1 cellular context compared by ENCODE assay signal in the genomic region with DNA sequence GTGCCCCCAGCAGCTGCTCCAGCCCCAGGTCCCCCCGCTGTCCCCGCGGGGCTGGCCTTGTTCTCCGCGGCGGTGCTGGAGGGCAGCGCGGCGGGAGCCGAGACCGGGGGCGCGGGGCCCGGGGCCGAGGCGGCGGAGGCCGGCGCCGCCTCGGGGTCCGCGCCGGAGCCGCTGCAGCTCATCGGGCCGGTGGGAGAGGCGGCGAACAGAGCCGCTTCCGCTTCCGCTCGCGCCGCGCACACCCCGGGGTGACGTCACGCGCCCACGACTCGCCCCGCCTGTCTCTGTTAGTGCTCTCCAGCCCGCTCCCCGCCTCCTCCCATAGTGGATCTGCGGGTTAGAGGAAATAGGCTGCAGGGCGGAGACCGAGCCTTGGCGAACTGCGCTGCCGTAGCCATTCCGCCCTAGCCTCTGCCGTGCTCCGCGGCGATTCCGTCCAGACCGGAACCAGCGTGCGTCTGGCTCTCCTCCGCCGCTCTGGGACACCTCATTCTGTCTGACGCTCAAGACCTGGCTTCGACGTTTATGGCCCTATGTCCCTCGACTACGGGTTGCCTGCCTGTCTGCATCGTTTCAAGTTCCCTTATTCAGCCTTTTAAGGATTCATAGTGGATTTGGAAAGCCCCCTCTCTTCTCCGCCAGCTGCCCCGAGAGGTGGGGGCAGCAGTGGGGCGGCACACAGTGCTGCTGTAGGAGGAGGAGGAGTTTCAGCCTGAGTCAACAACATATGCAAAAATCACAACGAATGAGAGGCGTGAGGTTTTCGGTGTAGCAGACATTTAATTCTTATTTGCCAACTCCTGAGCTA.
TF ChIP-seq lines count a peak whose summit lies in the region.

A gene (minus strand): TSS at position 209 of the 808 bp plus-strand sequence. CDS start 27 bp downstream, at position 182.

TF ChIP-seq in WTC11, 78 proteins besides CTCF, POLR2A, EP300 and RAD21 (continued from another document and continues in another):
- TF ChIP-seq, protein P1, sequence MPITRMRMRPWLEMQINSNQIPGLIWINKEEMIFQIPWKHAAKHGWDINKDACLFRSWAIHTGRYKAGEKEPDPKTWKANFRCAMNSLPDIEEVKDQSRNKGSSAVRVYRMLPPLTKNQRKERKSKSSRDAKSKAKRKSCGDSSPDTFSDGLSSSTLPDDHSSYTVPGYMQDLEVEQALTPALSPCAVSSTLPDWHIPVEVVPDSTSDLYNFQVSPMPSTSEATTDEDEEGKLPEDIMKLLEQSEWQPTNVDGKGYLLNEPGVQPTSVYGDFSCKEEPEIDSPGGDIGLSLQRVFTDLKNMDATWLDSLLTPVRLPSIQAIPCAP (CRISPR knock-in tag; IDR thresholded peaks at IDR 0.05) = no peak; the same call in 1 of the 2 replicates
- TF ChIP-seq TEAD4 (CRISPR knock-in tag; IDR thresholded peaks at IDR 0.05) (no peak), FOXP1 (CRISPR knock-in tag; IDR thresholded peaks at IDR 0.05; ENCODE audit: borderline replicate concordance) (0 out of 2 replicates have a peak, but pooled peaks have one; percentile 22), SP1 (CRISPR knock-in tag; conservative IDR thresholded peaks at IDR 0.05) (peak; percentile 87), SOX15 (CRISPR knock-in tag; IDR thresholded peaks at IDR 0.05) (no peak), MXD4 (CRISPR knock-in tag; IDR thresholded peaks at IDR 0.05; ENCODE audit: borderline replicate concordance) (no peak), SMAD4 (CRISPR knock-in tag; IDR thresholded peaks at IDR 0.05) (no peak), HMGA2 (CRISPR knock-in tag; IDR thresholded peaks at IDR 0.05) (no peak), ZNF317 (CRISPR knock-in tag; IDR thresholded peaks at IDR 0.05; ENCODE audit: borderline replicate concordance, low read depth) (no peak), GABPB1 (CRISPR knock-in tag; IDR thresholded peaks at IDR 0.05) (peak; percentile 60), OVOL2 (CRISPR knock-in tag; IDR thresholded peaks at IDR 0.05; ENCODE audit: borderline replicate concordance) (no peak), ZNF416 (CRISPR knock-in tag; IDR thresholded peaks at IDR 0.05) (no peak; the same call in 1 of the 2 replicates), SMAD3 (CRISPR knock-in tag; IDR thresholded peaks at IDR 0.05; ENCODE audit: borderline replicate concordance) (no peak; the same call in 1 of the 2 replicates), EMX1 (CRISPR knock-in tag; IDR thresholded peaks at IDR 0.05) (peak; percentile 63; the same call in 1 of the 2 replicates), NR2C2 (CRISPR knock-in tag; IDR thresholded peaks at IDR 0.05) (no peak), NFYB (CRISPR knock-in tag; conservative IDR thresholded peaks at IDR 0.05; ENCODE audit: low read depth) (no peak), ZNF671 (CRISPR knock-in tag; IDR thresholded peaks at IDR 0.05) (peak; percentile 17; the same call in 1 of the 2 replicates), CBFB (CRISPR knock-in tag; IDR thresholded peaks at IDR 0.05; ENCODE audit: low read depth) (peak; percentile 79), ZNF219 (CRISPR knock-in tag; IDR thresholded peaks at IDR 0.05; ENCODE audit: borderline replicate concordance) (no peak), TEAD1 (CRISPR knock-in tag; IDR thresholded peaks at IDR 0.05) (peak; percentile 71; the same call in 1 of the 2 replicates), GTF2I (CRISPR knock-in tag; conservative IDR thresholded peaks at IDR 0.05) (no peak), PRRX2 (CRISPR knock-in tag; IDR thresholded peaks at IDR 0.05) (no peak; the same call in 1 of the 2 replicates), ESRRA (CRISPR knock-in tag; IDR thresholded peaks at IDR 0.05; ENCODE audit: borderline replicate concordance) (no peak), ZNF263 (CRISPR knock-in tag; IDR thresholded peaks at IDR 0.05; ENCODE audit: low read depth) (no peak), GRHL2 (CRISPR knock-in tag; IDR thresholded peaks at IDR 0.05; ENCODE audit: insufficient replicate concordance, severe bottlenecking) (no peak), ETV6 (CRISPR knock-in tag; IDR thresholded peaks at IDR 0.05) (peak; percentile 80; the same call in 1 of the 2 replicates), ZNF232 (CRISPR knock-in tag; IDR thresholded peaks at IDR 0.05) (no peak)
- TF ChIP-seq, protein P2, sequence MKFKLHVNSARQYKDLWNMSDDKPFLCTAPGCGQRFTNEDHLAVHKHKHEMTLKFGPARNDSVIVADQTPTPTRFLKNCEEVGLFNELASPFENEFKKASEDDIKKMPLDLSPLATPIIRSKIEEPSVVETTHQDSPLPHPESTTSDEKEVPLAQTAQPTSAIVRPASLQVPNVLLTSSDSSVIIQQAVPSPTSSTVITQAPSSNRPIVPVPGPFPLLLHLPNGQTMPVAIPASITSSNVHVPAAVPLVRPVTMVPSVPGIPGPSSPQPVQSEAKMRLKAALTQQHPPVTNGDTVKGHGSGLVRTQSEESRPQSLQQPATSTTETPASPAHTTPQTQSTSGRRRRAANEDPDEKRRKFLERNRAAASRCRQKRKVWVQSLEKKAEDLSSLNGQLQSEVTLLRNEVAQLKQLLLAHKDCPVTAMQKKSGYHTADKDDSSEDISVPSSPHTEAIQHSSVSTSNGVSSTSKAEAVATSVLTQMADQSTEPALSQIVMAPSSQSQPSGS (CRISPR knock-in tag; IDR thresholded peaks at IDR 0.05; ENCODE audit: borderline replicate concordance, low read depth) = no peak
- TF ChIP-seq, protein P3, sequence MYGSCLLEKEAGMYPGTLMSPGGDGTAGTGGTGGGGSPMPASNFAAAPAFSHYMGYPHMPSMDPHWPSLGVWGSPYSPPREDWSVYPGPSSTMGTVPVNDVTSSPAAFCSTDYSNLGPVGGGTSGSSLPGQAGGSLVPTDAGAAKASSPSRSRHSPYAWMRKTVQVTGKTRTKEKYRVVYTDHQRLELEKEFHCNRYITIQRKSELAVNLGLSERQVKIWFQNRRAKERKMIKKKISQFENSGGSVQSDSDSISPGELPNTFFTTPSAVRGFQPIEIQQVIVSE (CRISPR knock-in tag; IDR thresholded peaks at IDR 0.05; ENCODE audit: borderline replicate concordance) = no peak; the same call in 1 of the 2 replicates
- TF ChIP-seq, protein P4, sequence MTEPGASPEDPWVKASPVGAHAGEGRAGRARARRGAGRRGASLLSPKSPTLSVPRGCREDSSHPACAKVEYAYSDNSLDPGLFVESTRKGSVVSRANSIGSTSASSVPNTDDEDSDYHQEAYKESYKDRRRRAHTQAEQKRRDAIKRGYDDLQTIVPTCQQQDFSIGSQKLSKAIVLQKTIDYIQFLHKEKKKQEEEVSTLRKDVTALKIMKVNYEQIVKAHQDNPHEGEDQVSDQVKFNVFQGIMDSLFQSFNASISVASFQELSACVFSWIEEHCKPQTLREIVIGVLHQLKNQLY (CRISPR knock-in tag; IDR thresholded peaks at IDR 0.05) = no peak
- TF ChIP-seq, protein P5, sequence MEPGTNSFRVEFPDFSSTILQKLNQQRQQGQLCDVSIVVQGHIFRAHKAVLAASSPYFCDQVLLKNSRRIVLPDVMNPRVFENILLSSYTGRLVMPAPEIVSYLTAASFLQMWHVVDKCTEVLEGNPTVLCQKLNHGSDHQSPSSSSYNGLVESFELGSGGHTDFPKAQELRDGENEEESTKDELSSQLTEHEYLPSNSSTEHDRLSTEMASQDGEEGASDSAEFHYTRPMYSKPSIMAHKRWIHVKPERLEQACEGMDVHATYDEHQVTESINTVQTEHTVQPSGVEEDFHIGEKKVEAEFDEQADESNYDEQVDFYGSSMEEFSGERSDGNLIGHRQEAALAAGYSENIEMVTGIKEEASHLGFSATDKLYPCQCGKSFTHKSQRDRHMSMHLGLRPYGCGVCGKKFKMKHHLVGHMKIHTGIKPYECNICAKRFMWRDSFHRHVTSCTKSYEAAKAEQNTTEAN (CRISPR knock-in tag; IDR thresholded peaks at IDR 0.05) = peak; percentile 80; the same call in 1 of the 2 replicates
- TF ChIP-seq, protein P6, sequence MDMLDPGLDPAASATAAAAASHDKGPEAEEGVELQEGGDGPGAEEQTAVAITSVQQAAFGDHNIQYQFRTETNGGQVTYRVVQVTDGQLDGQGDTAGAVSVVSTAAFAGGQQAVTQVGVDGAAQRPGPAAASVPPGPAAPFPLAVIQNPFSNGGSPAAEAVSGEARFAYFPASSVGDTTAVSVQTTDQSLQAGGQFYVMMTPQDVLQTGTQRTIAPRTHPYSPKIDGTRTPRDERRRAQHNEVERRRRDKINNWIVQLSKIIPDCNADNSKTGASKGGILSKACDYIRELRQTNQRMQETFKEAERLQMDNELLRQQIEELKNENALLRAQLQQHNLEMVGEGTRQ (CRISPR knock-in tag; IDR thresholded peaks at IDR 0.05) = peak; percentile 57
- TF ChIP-seq, protein P7, sequence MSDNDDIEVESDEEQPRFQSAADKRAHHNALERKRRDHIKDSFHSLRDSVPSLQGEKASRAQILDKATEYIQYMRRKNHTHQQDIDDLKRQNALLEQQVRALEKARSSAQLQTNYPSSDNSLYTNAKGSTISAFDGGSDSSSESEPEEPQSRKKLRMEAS (CRISPR knock-in tag; IDR thresholded peaks at IDR 0.05) = peak; percentile 72
- TF ChIP-seq, protein P8, sequence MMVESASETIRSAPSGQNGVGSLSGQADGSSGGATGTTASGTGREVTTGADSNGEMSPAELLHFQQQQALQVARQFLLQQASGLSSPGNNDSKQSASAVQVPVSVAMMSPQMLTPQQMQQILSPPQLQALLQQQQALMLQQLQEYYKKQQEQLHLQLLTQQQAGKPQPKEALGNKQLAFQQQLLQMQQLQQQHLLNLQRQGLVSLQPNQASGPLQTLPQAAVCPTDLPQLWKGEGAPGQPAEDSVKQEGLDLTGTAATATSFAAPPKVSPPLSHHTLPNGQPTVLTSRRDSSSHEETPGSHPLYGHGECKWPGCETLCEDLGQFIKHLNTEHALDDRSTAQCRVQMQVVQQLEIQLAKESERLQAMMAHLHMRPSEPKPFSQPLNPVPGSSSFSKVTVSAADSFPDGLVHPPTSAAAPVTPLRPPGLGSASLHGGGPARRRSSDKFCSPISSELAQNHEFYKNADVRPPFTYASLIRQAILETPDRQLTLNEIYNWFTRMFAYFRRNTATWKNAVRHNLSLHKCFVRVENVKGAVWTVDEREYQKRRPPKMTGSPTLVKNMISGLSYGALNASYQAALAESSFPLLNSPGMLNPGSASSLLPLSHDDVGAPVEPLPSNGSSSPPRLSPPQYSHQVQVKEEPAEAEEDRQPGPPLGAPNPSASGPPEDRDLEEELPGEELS (CRISPR knock-in tag; IDR thresholded peaks at IDR 0.05) = peak; percentile 91
- TF ChIP-seq, protein P9, sequence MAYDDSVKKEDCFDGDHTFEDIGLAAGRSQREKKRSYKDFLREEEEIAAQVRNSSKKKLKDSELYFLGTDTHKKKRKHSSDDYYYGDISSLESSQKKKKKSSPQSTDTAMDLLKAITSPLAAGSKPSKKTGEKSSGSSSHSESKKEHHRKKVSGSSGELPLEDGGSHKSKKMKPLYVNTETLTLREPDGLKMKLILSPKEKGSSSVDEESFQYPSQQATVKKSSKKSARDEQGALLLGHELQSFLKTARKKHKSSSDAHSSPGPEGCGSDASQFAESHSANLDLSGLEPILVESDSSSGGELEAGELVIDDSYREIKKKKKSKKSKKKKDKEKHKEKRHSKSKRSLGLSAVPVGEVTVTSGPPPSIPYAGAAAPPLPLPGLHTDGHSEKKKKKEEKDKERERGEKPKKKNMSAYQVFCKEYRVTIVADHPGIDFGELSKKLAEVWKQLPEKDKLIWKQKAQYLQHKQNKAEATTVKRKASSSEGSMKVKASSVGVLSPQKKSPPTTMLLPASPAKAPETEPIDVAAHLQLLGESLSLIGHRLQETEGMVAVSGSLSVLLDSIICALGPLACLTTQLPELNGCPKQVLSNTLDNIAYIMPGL (CRISPR knock-in tag; IDR thresholded peaks at IDR 0.05) = peak; percentile 78; the same call in 1 of the 2 replicates
- TF ChIP-seq, protein P10, sequence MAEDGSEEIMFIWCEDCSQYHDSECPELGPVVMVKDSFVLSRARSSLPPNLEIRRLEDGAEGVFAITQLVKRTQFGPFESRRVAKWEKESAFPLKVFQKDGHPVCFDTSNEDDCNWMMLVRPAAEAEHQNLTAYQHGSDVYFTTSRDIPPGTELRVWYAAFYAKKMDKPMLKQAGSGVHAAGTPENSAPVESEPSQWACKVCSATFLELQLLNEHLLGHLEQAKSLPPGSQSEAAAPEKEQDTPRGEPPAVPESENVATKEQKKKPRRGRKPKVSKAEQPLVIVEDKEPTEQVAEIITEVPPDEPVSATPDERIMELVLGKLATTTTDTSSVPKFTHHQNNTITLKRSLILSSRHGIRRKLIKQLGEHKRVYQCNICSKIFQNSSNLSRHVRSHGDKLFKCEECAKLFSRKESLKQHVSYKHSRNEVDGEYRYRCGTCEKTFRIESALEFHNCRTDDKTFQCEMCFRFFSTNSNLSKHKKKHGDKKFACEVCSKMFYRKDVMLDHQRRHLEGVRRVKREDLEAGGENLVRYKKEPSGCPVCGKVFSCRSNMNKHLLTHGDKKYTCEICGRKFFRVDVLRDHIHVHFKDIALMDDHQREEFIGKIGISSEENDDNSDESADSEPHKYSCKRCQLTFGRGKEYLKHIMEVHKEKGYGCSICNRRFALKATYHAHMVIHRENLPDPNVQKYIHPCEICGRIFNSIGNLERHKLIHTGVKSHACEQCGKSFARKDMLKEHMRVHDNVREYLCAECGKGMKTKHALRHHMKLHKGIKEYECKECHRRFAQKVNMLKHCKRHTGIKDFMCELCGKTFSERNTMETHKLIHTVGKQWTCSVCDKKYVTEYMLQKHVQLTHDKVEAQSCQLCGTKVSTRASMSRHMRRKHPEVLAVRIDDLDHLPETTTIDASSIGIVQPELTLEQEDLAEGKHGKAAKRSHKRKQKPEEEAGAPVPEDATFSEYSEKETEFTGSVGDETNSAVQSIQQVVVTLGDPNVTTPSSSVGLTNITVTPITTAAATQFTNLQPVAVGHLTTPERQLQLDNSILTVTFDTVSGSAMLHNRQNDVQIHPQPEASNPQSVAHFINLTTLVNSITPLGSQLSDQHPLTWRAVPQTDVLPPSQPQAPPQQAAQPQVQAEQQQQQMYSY (CRISPR knock-in tag; IDR thresholded peaks at IDR 0.05) = no peak
- TF ChIP-seq, protein P11, sequence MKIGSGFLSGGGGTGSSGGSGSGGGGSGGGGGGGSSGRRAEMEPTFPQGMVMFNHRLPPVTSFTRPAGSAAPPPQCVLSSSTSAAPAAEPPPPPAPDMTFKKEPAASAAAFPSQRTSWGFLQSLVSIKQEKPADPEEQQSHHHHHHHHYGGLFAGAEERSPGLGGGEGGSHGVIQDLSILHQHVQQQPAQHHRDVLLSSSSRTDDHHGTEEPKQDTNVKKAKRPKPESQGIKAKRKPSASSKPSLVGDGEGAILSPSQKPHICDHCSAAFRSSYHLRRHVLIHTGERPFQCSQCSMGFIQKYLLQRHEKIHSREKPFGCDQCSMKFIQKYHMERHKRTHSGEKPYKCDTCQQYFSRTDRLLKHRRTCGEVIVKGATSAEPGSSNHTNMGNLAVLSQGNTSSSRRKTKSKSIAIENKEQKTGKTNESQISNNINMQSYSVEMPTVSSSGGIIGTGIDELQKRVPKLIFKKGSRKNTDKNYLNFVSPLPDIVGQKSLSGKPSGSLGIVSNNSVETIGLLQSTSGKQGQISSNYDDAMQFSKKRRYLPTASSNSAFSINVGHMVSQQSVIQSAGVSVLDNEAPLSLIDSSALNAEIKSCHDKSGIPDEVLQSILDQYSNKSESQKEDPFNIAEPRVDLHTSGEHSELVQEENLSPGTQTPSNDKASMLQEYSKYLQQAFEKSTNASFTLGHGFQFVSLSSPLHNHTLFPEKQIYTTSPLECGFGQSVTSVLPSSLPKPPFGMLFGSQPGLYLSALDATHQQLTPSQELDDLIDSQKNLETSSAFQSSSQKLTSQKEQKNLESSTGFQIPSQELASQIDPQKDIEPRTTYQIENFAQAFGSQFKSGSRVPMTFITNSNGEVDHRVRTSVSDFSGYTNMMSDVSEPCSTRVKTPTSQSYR (CRISPR knock-in tag; IDR thresholded peaks at IDR 0.05) = no peak
